Comparison of ENCODE assay signal across 8 cellular contexts in genomic region chr2:162073776-162074578, GRCh38. TPM values are rescaled to one million over a fixed set of nuclear protein-coding genes. Genes with fewer than 3 reads are reported as not detected.
DNase-seq lines count a peak whose midpoint lies in the region; ATAC-seq and TF ChIP-seq lines count a peak whose summit lies in the region.

TSS of gene DPP4 (minus strand) at chr2:162074215. CDS start at chr2:162073981, 234 bp downstream.

- H3K4me1 ChIP-seq in naive thymus-derived CD4-positive, alpha-beta T cell (ENCODE audit: control insufficient read depth in 2 of 2, insufficient read depth in 2 of 2, low read length in 2 of 2): peaks cover 0 to 28% of the 10 kb centered on the region in 2 donors

- H3K36me3 Mint-ChIP-seq in endothelial cell (ENCODE audit: low read depth, unreplicated experiment): peaks cover 4% of the 10 kb centered on the region
- peaks cover 0 to 82% (median 20%) of the 10 kb centered on the region in 5 donors for H3K36me3 Mint-ChIP-seq in naive thymus-derived CD4-positive, alpha-beta T cell

- H3K27ac Mint-ChIP-seq in endothelial cell (ENCODE audit: unreplicated experiment): no peak within 1 kb of the TSS
- peak within 1 kb of the TSS; percentile 86 to 98 (median 94) for H3K27ac Mint-ChIP-seq in naive thymus-derived CD4-positive, alpha-beta T cell

- POLR2A ChIA-PET in naive thymus-derived CD4-positive, alpha-beta T cell (lab: Charles Lee): interaction anchor here (1.2 to 6.2 kb wide), 10 partner anchors 12 to 120 kb away, joined by 3 to 68 read pairs (median 5); no protein-coding TSS in a partner anchor

- no peaks in the 10 kb centered on the region for H3K9me3 Mint-ChIP-seq in endothelial cell (ENCODE audit: unreplicated experiment)
- peaks cover 0 to 24% (median 10%) of the 10 kb centered on the region in 11 donors for H3K9me3 Mint-ChIP-seq in naive thymus-derived CD4-positive, alpha-beta T cell

- H3K9me3 ChIP-seq in naive thymus-derived CD4-positive, alpha-beta T cell (ENCODE audit: control insufficient read depth in 2 of 3, low read length in 3 of 3): peaks cover 0 to 7% (median 0%) of the 10 kb centered on the region in 3 experiments

- H3K27me3 Mint-ChIP-seq in endothelial cell (ENCODE audit: unreplicated experiment): peaks cover 4% of the 10 kb centered on the region
- H3K27me3 Mint-ChIP-seq in naive thymus-derived CD4-positive, alpha-beta T cell: peaks cover 0 to 5% (median 0%) of the 10 kb centered on the region in 5 donors

- H3K4me3 ChIP-seq in naive thymus-derived CD4-positive, alpha-beta T cell (ENCODE audit: low read length): peak within 1 kb of the TSS; percentile 95

- peak within 1 kb of the TSS; percentile 84 for H3K27ac ChIP-seq in naive thymus-derived CD4-positive, alpha-beta T cell (ENCODE audit: low read depth, low read length)

- peaks cover 0 to 6% (median 0%) of the 10 kb centered on the region in 3 experiments for H3K36me3 ChIP-seq in naive thymus-derived CD4-positive, alpha-beta T cell (ENCODE audit: control insufficient read depth in 2 of 3, insufficient read depth in 3 of 3, low read length in 3 of 3)

- intact Hi-C loops in naive thymus-derived CD4-positive, alpha-beta T cell (cut with micrococcal nuclease): loop anchor here (1.0 to 5.0 kb wide), 11 partner anchors 15 to 997 kb away; partner anchors contain the start of genes IFIH1 (in 2 of the 2) and PSMD14 (in 1 of the 2)

- peak; percentile 83 for ATAC-seq in GM21515 (IDR thresholded peaks at IDR 0.05; ENCODE audit: unreplicated experiment)
- ATAC-seq in naive thymus-derived CD4-positive, alpha-beta T cell: peak; percentile 88

- TF ChIP-seq CTCF in endothelial cell (IDR thresholded peaks at IDR 0.05; ENCODE audit: unreplicated experiment): no peak
- no peak for TF ChIP-seq CTCF in subcutaneous adipose tissue (IDR thresholded peaks at IDR 0.05; ENCODE audit: low read depth)

- H3K4me3 Mint-ChIP-seq in endothelial cell (ENCODE audit: unreplicated experiment): peak within 1 kb of the TSS; percentile 89
- H3K4me3 Mint-ChIP-seq in naive thymus-derived CD4-positive, alpha-beta T cell: peak within 1 kb of the TSS; percentile 92 to 100 (median 98)

- CTCF ChIA-PET in naive thymus-derived CD4-positive, alpha-beta T cell (lab: Charles Lee): interaction anchor here (0.7 to 2.1 kb wide), 10 partner anchors 15 to 214 kb away, joined by 3 to 19 read pairs (median 3); no protein-coding TSS in a partner anchor

- peaks cover 22% of the 10 kb centered on the region for H3K4me1 Mint-ChIP-seq in endothelial cell (ENCODE audit: unreplicated experiment)
- peaks cover 30 to 60% (median 53%) of the 10 kb centered on the region in 7 donors for H3K4me1 Mint-ChIP-seq in naive thymus-derived CD4-positive, alpha-beta T cell

- DNase-seq in GM03348 (ENCODE audit: low spot score): peak; percentile 68
- DNase-seq in HuH-7 (ENCODE audit: low spot score): peak; percentile 76
- peak; percentile 50 for DNase-seq in activated CD4-positive, alpha-beta T cell treated with anti-CD3 and anti-CD28 coated beads, Interleukin-2, amount 50 U/mL, for 1 hour
- DNase-seq in endothelial cell (ENCODE audit: low spot score): peak; percentile 31
- peak; percentile 31 to 68 (median 61) for DNase-seq in naive thymus-derived CD4-positive, alpha-beta T cell
- DNase-seq in T1000 (lab: John Stamatoyannopoulos, UW): no peak

- no peaks in the 10 kb centered on the region for H3K27me3 ChIP-seq in naive thymus-derived CD4-positive, alpha-beta T cell (ENCODE audit: control insufficient read depth in 2 of 2, insufficient read depth in 2 of 2, low read length in 2 of 2)

RNA-seq across cellular contexts. Expression of gene DPP4, which starts in this region (rescaled TPM):
- total RNA-seq in endothelial cell (ENCODE audit: unreplicated experiment) (0.59 TPM), subcutaneous adipose tissue (10 to 100 TPM; 11.5 to 17.8 (median 16.3) TPM)
- 100 to 1,000 TPM in 1 of 5 experiments, 10 to 100 TPM in 4; 35.7 to 188 (median 41.6) TPM for total RNA-seq in naive thymus-derived CD4-positive, alpha-beta T cell
- 10 to 100 TPM; 77.4 to 88.9 TPM for polyA plus RNA-seq in naive thymus-derived CD4-positive, alpha-beta T cell

Comparison
In these comparisons a context has a peak if more than half of its experiments do, and no peak if none do; other contexts are left out.
1. Peak in DNase-seq in endothelial cell; RNA of the gene not detected or under 1 TPM.